In genomic region chr22:46674367-46674781, GRCh38 we compare ENCODE assay signal across 8 cellular contexts. TPM values are rescaled to one million over a fixed set of nuclear protein-coding genes. Genes with fewer than 3 reads are reported as not detected.
DNase-seq lines count a peak whose midpoint lies in the region; ATAC-seq and TF ChIP-seq lines count a peak whose summit lies in the region.

No MANE protein-coding gene starts in this region.

- peak overlapping the region in 10 of 11 experiments; percentile 23 to 80 (median 62); a peak in 18 of 22 replicates for H3K9ac ChIP-seq in BLaER1 treated with 17β-estradiol and CSF1 and Interleukin-3, amounts not matched to agents 10 nM and 100 nM
- peak overlapping the region in 1 of 2 donors; percentile 50 for H3K9ac ChIP-seq in colonic mucosa (ENCODE audit: low read depth in 2 of 2, low read length in 2 of 2)
- no peak overlapping the region for H3K9ac ChIP-seq in neuronal stem cell (ENCODE audit: low read depth, low read length, poor library complexity)

- peak overlapping the region; percentile 88 to 98 (median 95) for H3K4me2 ChIP-seq in BLaER1 treated with 17β-estradiol and CSF1 and Interleukin-3, amounts not matched to agents 10 nM and 100 nM
- H3K4me2 ChIP-seq in neuronal stem cell (ENCODE audit: insufficient read depth, low read length, poor library complexity, severe bottlenecking): no peak overlapping the region

- no peak overlapping the region for H3K4ac ChIP-seq in neuronal stem cell (ENCODE audit: low read length)

- peaks cover 0 to 45% (median 0%) of the 10 kb centered on the region in 11 experiments; a peak in 7 of 22 replicates for H3K27me3 ChIP-seq in BLaER1 treated with 17β-estradiol and CSF1 and Interleukin-3, amounts not matched to agents 10 nM and 100 nM
- H3K27me3 ChIP-seq in colonic mucosa (no peaks in the 10 kb centered on the region), neuronal stem cell (ENCODE audit: control insufficient read depth in 3 of 3, insufficient read depth in 3 of 3, low read depth in 1 of 3, low read length in 3 of 3) (no peaks in the 10 kb centered on the region)

- H2AK5ac ChIP-seq in neuronal stem cell (ENCODE audit: low read depth, low read length): no peak overlapping the region

- H3K23ac ChIP-seq in neuronal stem cell (ENCODE audit: low read depth, low read length, poor library complexity): no peak overlapping the region

- 0 out of 22 replicates have a peak, but pooled peaks cover 0 to 3% (median 0%) of the 10 kb centered on the region in 11 experiments for H3K9me3 ChIP-seq in BLaER1 treated with 17β-estradiol and CSF1 and Interleukin-3, amounts not matched to agents 10 nM and 100 nM (replicated peaks in 1 of 11)
- H3K9me3 ChIP-seq in colonic mucosa: no peaks in the 10 kb centered on the region
- no peaks in the 10 kb centered on the region for H3K9me3 ChIP-seq in neuronal stem cell (replicated peaks in 1 of 2; ENCODE audit: control insufficient read depth in 2 of 2, insufficient read depth in 1 of 2, low read depth in 1 of 2, low read length in 2 of 2)

- no peak for ATAC-seq in GM21381 (IDR thresholded peaks at IDR 0.05; ENCODE audit: unreplicated experiment)

- TF ChIP-seq CTCF in colonic mucosa (IDR thresholded peaks at IDR 0.05): no peak

- DNase-seq in activated CD4-positive, CD25-positive, alpha-beta regulatory T cell treated with anti-CD3 and anti-CD28 coated beads, Interleukin-2, amount 50 U/mL, for 72 hours: peak; percentile 81
- DNase-seq in stimulated activated CD4-positive, alpha-beta T cell treated with anti-CD3 and anti-CD28 coated beads, Interleukin-12 subunit alpha, Interleukin-12 subunit beta, amount 100 ng/mL, for 4 hours: peak; percentile 94
- DNase-seq in colonic mucosa: no peak
- no peak for DNase-seq in neuronal stem cell (ENCODE audit: low spot score)
- no peak for DNase-seq in foreskin melanocyte

- no peak overlapping the region for H2AFZ ChIP-seq in neuronal stem cell (ENCODE audit: low read length)

- H3K27ac ChIP-seq in BLaER1 treated with 17β-estradiol and CSF1 and Interleukin-3, amounts not matched to agents 10 nM and 100 nM: peak overlapping the region; percentile 32 to 79 (median 69); a peak in 21 of 22 replicates
- H3K27ac ChIP-seq in cingulate gyrus (ENCODE audit: low read depth, low read length): peak overlapping the region; percentile 14
- no peak overlapping the region for H3K27ac ChIP-seq in colonic mucosa
- no peak overlapping the region for H3K27ac ChIP-seq in neuronal stem cell (replicated peaks; ENCODE audit: low read length)

- no peak overlapping the region for H2BK120ac ChIP-seq in neuronal stem cell (ENCODE audit: low read depth, low read length)

- H3K18ac ChIP-seq in neuronal stem cell (ENCODE audit: low read length): no peak overlapping the region

- peaks cover 41 to 99% (median 81%) of the 10 kb centered on the region in 11 experiments; a peak in 20 of 22 replicates for H4K20me1 ChIP-seq in BLaER1 treated with 17β-estradiol and CSF1 and Interleukin-3, amounts not matched to agents 10 nM and 100 nM

- peak overlapping the region; percentile 13 to 61 (median 46); a peak in 18 of 20 replicates for H3K4me3 ChIP-seq in BLaER1 treated with 17β-estradiol and CSF1 and Interleukin-3, amounts not matched to agents 10 nM and 100 nM
- H3K4me3 ChIP-seq in colonic mucosa: no peak overlapping the region
- H3K4me3 ChIP-seq in neuronal stem cell (ENCODE audit: low read length in 2 of 2): no peak overlapping the region

- H2BK5ac ChIP-seq in neuronal stem cell (ENCODE audit: low read length): no peak overlapping the region

- no peak overlapping the region for H2BK12ac ChIP-seq in neuronal stem cell (ENCODE audit: low read length)

- H4K91ac ChIP-seq in neuronal stem cell (ENCODE audit: low read depth, low read length, poor library complexity): no peak overlapping the region

- H3K4me1 ChIP-seq in BLaER1 treated with 17β-estradiol and CSF1 and Interleukin-3, amounts not matched to agents 10 nM and 100 nM: peaks cover 63 to 93% (median 87%) of the 10 kb centered on the region in 10 experiments
- peaks cover 5% of the 10 kb centered on the region for H3K4me1 ChIP-seq in colonic mucosa
- H3K4me1 ChIP-seq in neuronal stem cell (ENCODE audit: control insufficient read depth in 2 of 2, insufficient read depth in 1 of 2, low read depth in 1 of 2, low read length in 2 of 2): peaks cover 0 to 8% of the 10 kb centered on the region in 2 donors

- H3K79me1 ChIP-seq in neuronal stem cell (ENCODE audit: low read depth, low read length): peaks cover 3% of the 10 kb centered on the region

- H3K36me3 ChIP-seq in BLaER1 treated with 17β-estradiol and CSF1 and Interleukin-3, amounts not matched to agents 10 nM and 100 nM: peaks cover 11 to 55% (median 35%) of the 10 kb centered on the region in 11 experiments; a peak in 21 of 22 replicates
- no peaks in the 10 kb centered on the region for H3K36me3 ChIP-seq in colonic mucosa
- H3K36me3 ChIP-seq in neuronal stem cell (replicated peaks in 1 of 2; ENCODE audit: control insufficient read depth in 2 of 2, insufficient read depth in 2 of 2, low read length in 2 of 2): peaks cover 2 to 12% of the 10 kb centered on the region in 2 donors

- no peak overlapping the region for H3K14ac ChIP-seq in neuronal stem cell (ENCODE audit: low read length)

- no peak overlapping the region for H4K8ac ChIP-seq in neuronal stem cell (ENCODE audit: low read depth, low read length)

- no peak overlapping the region for H2BK15ac ChIP-seq in neuronal stem cell (ENCODE audit: low read length)

- WGBS in neuronal stem cell (ENCODE audit: extremely low coverage in 2 of 2, insufficient read length in 2 of 2, insufficient replicate concordance in 1 of 2), 2 donors: no CpG with 5 or more reads among the region's 19 CpGs

- intact Hi-C loops in colonic mucosa (cut with DNase I): loop anchor here (5.0 kb wide), 1 partner anchor 92 kb away; no protein-coding TSS in a partner anchor

RNA-seq across cellular contexts. Expression of gene GRAMD4, which starts 54.2 kb away (rescaled TPM):
- 100 to 1,000 TPM; 118 to 141 TPM for total RNA-seq in colonic mucosa
- polyA plus RNA-seq in neuronal stem cell (2013, experiment 1 of 2): 13.1 TPM
- 11.3 TPM for polyA plus RNA-seq in neuronal stem cell (2013, experiment 2 of 2)

Comparison
In these comparisons a context has a peak if more than half of its experiments do, and no peak if none do; other contexts are left out.
1. H3K27ac ChIP-seq: peak in BLaER1 treated with 17β-estradiol and CSF1 and Interleukin-3, amounts not matched to agents 10 nM and 100 nM (11 of 11) and cingulate gyrus (single experiment); none in colonic mucosa (single experiment) and neuronal stem cell (single experiment).
2. H3K4me3 ChIP-seq: peak in BLaER1 treated with 17β-estradiol and CSF1 and Interleukin-3, amounts not matched to agents 10 nM and 100 nM (10 of 10); none in colonic mucosa (single experiment) and neuronal stem cell (0 of 2).
3. DNase-seq: peak in activated CD4-positive, CD25-positive, alpha-beta regulatory T cell treated with anti-CD3 and anti-CD28 coated beads, Interleukin-2, amount 50 U/mL, for 72 hours (single experiment) and stimulated activated CD4-positive, alpha-beta T cell treated with anti-CD3 and anti-CD28 coated beads, Interleukin-12 subunit alpha, Interleukin-12 subunit beta, amount 100 ng/mL, for 4 hours (single experiment); none in colonic mucosa (single experiment), neuronal stem cell (single experiment) and foreskin melanocyte (single experiment).